19 cellular contexts compared by ENCODE assay signal in the genomic region with DNA sequence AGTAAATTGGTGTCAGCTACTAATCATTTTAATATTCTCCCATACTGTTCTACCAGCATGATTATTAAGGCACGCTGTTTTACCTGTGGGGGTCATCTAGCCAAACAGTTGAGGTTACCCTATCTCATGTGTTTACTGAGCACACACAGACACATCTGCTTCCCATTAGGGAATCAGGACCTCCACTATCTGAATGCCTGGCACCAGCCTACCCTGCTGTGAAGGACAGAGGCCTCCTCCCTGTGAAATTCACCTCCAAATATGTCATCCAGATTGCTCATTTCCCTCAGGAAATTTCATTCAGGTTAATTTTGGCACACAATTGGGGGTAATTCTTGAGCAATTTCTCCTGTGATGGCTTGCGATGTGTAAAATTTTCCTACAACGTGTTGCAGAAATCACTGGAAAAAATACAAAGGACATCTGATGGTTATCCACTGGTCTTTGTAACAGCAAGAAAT.
A peak's percentile ranks its signal among the peaks of the same experiment; 100 is the strongest.
DNase-seq lines count a peak whose midpoint lies in the region; ATAC-seq, FAIRE-seq and TF ChIP-seq lines count a peak whose summit lies in the region.
"Had no signal": no experiment of that assay in that cellular context is flagged by ENCODE, and none has a peak within 500 bp of the region (broad histone marks: within the 10 kb centered on the region; RNA-seq: fewer than 3 reads in every experiment).

No MANE protein-coding gene starts in this region.

- 74% methylated on average over 3 of the region's 3 CpGs for WGBS in mammary epithelial cell (ENCODE audit: low coverage, missing lambda C conversion rate)
- WGBS in HepG2 (ENCODE audit: low lambda C conversion rate), result 59% methylated on average over 3 of the region's 3 CpGs

- H3K4me1 Mint-ChIP-seq in MCF 10A (ENCODE audit: insufficient read depth, unreplicated experiment), result peaks cover 8% of the 10 kb centered on the region
- no peaks in the 10 kb centered on the region for H3K4me1 Mint-ChIP-seq in naive thymus-derived CD4-positive, alpha-beta T cell
- H3K4me1 Mint-ChIP-seq: memory B cell, nephron had no signal

- no peaks in the 10 kb centered on the region for H3K27me3 Mint-ChIP-seq in MCF 10A (ENCODE audit: insufficient read depth, unreplicated experiment)
- peaks cover under 1 to 10% (median 5%) of the 10 kb centered on the region in 5 donors for H3K27me3 Mint-ChIP-seq in naive thymus-derived CD4-positive, alpha-beta T cell

- peak; percentile 79 for ATAC-seq in HepG2
- ATAC-seq in naive thymus-derived CD4-positive, alpha-beta T cell, result no peak

- no peak overlapping the region for H3K27ac Mint-ChIP-seq in MCF 10A (ENCODE audit: low read depth, unreplicated experiment)
- H3K27ac Mint-ChIP-seq in naive thymus-derived CD4-positive, alpha-beta T cell, result no peak overlapping the region
- H3K27ac Mint-ChIP-seq: memory B cell, nephron had no signal

- H3K4me3 Mint-ChIP-seq in MCF 10A (ENCODE audit: unreplicated experiment), result no peak overlapping the region
- H3K4me3 Mint-ChIP-seq in naive thymus-derived CD4-positive, alpha-beta T cell, result no peak overlapping the region
- H3K4me3 Mint-ChIP-seq: memory B cell had no signal

- FAIRE-seq in HepG2 (lab: Jason Lieb, UNC), result no peak
- FAIRE-seq: astrocyte had no signal

- H3K36me3 Mint-ChIP-seq in MCF 10A (ENCODE audit: insufficient read depth, unreplicated experiment), result no peaks in the 10 kb centered on the region
- no peaks in the 10 kb centered on the region for H3K36me3 Mint-ChIP-seq in naive thymus-derived CD4-positive, alpha-beta T cell
- H3K36me3 Mint-ChIP-seq: memory B cell had no signal

- intact Hi-C loops in MCF 10A (cut with micrococcal nuclease) (loop anchor here (5.0 kb wide), 2 partner anchors 148 to 682 kb away; no protein-coding TSS in a partner anchor), mammary epithelial cell (cut with micrococcal nuclease) (loop anchor here (5.0 kb wide), 2 partner anchors 148 to 682 kb away; no protein-coding TSS in a partner anchor), HepG2 (cut with micrococcal nuclease; ENCODE audit: unreplicated experiment) (no loop called here), vagina (cut with DNase I) (no loop called here)
- intact Hi-C loops in naive thymus-derived CD4-positive, alpha-beta T cell (cut with micrococcal nuclease), result no loop called here

- H3K9ac ChIP-seq in mammary epithelial cell (ENCODE audit: insufficient read depth, low read length) (no peak overlapping the region), HepG2 (ENCODE audit: insufficient read depth, low read depth, low read length) (no peak overlapping the region)

- in situ Hi-C loops in mammary epithelial cell (cut with MboI; ENCODE audit: low sequenced_read_pairs in 2 of 2) (loop anchor here (5.0 to 10.0 kb wide), 3 partner anchors 122 to 210 kb away; no protein-coding TSS in a partner anchor), HepG2 (cut with HindIII; ENCODE audit: extremely low pct_ligation_motif_present, low pct_unique_long_range_greater_than_20kb) (no loop called here)

- H3K9me3 ChIP-seq in mammary epithelial cell (replicated peaks; ENCODE audit: insufficient read depth, low read length) (no peaks in the 10 kb centered on the region), HepG2 (ENCODE audit: low read length) (no peaks in the 10 kb centered on the region), vagina (no peaks in the 10 kb centered on the region)
- H3K9me3 ChIP-seq in naive thymus-derived CD4-positive, alpha-beta T cell (ENCODE audit: control insufficient read depth in 2 of 3, low read length in 3 of 3), result no peaks in the 10 kb centered on the region
- H3K9me3 ChIP-seq: thyroid gland had no signal

- BruUV-seq in MCF 10A (replicated peaks; lab: Mats Ljungman, UMichigan) (no TSS peak), mammary epithelial cell (replicated peaks; lab: Mats Ljungman, UMichigan) (no TSS peak), HepG2 (replicated peaks; lab: Mats Ljungman, UMichigan) (no TSS peak)

- POLR2A ChIA-PET in MCF 10A (lab: Yijun Ruan, JAX) (interaction anchor here (0.7 kb wide), 1 partner anchor 13 kb away, joined by 3 read pairs; no protein-coding TSS in a partner anchor), HepG2 (lab: Yijun Ruan, JAX) (no interaction called here)
- POLR2A ChIA-PET in naive thymus-derived CD4-positive, alpha-beta T cell (lab: Charles Lee), result no interaction called here

- dilution Hi-C loops in mammary epithelial cell (cut with HindIII; ENCODE audit: low sequenced_read_pairs), result loop anchor here (5.0 kb wide), 1 partner anchor 77 kb away; no protein-coding TSS in a partner anchor

- TF ChIP-seq EP300 in HepG2 (IDR thresholded peaks at IDR 0.05; ENCODE audit: low read depth in 2 of 2, low read length in 2 of 2) (no peak), HepG2 (CRISPR knock-in tag; IDR thresholded peaks at IDR 0.05; ENCODE audit: borderline replicate concordance) (no peak)

- peaks cover 10% of the 10 kb centered on the region for H3K4me1 ChIP-seq in mammary epithelial cell (ENCODE audit: insufficient read depth, low read length)
- H3K4me1 ChIP-seq in HepG2 (ENCODE audit: insufficient read depth, low read length), result peaks cover 85% of the 10 kb centered on the region
- peaks cover 19% of the 10 kb centered on the region for H3K4me1 ChIP-seq in vagina
- no peaks in the 10 kb centered on the region for H3K4me1 ChIP-seq in naive thymus-derived CD4-positive, alpha-beta T cell (ENCODE audit: control insufficient read depth in 2 of 2, insufficient read depth in 2 of 2, low read length in 2 of 2)
- H3K4me1 ChIP-seq: thyroid gland had no signal

- H4K20me1 ChIP-seq in mammary epithelial cell (ENCODE audit: insufficient read depth, low read length) (no peaks in the 10 kb centered on the region), HepG2 (ENCODE audit: insufficient read depth, low read length) (no peaks in the 10 kb centered on the region)

- H2AFZ ChIP-seq in mammary epithelial cell (ENCODE audit: low read depth, low read length), result no peak overlapping the region
- H2AFZ ChIP-seq in HepG2 (ENCODE audit: low read length), result no peak overlapping the region

- no peak overlapping the region for H3K4me2 ChIP-seq in mammary epithelial cell (ENCODE audit: insufficient read depth, low read depth, low read length)
- peak overlapping the region; percentile 50 for H3K4me2 ChIP-seq in HepG2 (ENCODE audit: low read depth, low read length)

- no peak for TF ChIP-seq RAD21 in HepG2 (CRISPR knock-in tag; IDR thresholded peaks at IDR 0.05)

- DNase-seq in MCF 10A (ENCODE audit: unreplicated experiment), result peak; percentile 37
- no peak for DNase-seq in mammary epithelial cell
- peak; percentile 92 to 98 for DNase-seq in dermis microvascular lymphatic vessel endothelial cell (ENCODE audit: low read depth in 2 of 2)
- DNase-seq in HepG2 (ENCODE audit: low spot score), result peak; percentile 24
- peak in 1 of 2 donors; percentile 65 for DNase-seq in vagina (ENCODE audit: extremely low spot score in 2 of 2)
- DNase-seq in naive thymus-derived CD4-positive, alpha-beta T cell, result no peak
- no peak for DNase-seq in kidney tubule cell (ENCODE audit: low spot score)
- no peak for DNase-seq in NCI-H510A (lab: John Stamatoyannopoulos, UW)
- DNase-seq: ACHN; activated CD4-positive, alpha-beta T cell treated with anti-CD3 and anti-CD28 coated beads, Interleukin-2, amount 50 U/mL, for 48 hours; activated naive CD4-positive, alpha-beta T cell treated with anti-CD3 and anti-CD28 coated beads, Interleukin-2, amount 50 U/mL, for 16 hours; activated T-cell treated with anti-CD3 and anti-CD28 coated beads for 4 hours; Karpas-422; NCI-H1105 treated with DMSO at 0.1 percent for 48 hours; stimulated activated CD4-positive, alpha-beta T cell treated with anti-CD3 and anti-CD28 coated beads, Interleukin-12 subunit alpha, Interleukin-12 subunit beta, amount 100 ng/mL, for 4 hours had no signal

- TF ChIP-seq POLR2A in HepG2 (IDR thresholded peaks at IDR 0.05; ENCODE audit: insufficient read depth in 1 of 2, low read depth in 2 of 2, low read length in 2 of 2), result no peak
- TF ChIP-seq POLR2A in vagina (IDR thresholded peaks at IDR 0.05), result no peak

- H3K36me3 ChIP-seq in mammary epithelial cell (ENCODE audit: insufficient read depth, low read length) (no peaks in the 10 kb centered on the region), HepG2 (replicated peaks in 1 of 2; ENCODE audit: control insufficient read depth in 1 of 2, insufficient read depth in 2 of 2, low read length in 2 of 2) (no peaks in the 10 kb centered on the region), vagina (no peaks in the 10 kb centered on the region)
- no peaks in the 10 kb centered on the region for H3K36me3 ChIP-seq in naive thymus-derived CD4-positive, alpha-beta T cell (ENCODE audit: control insufficient read depth in 2 of 3, insufficient read depth in 3 of 3, low read length in 3 of 3)
- H3K36me3 ChIP-seq: thyroid gland had no signal

- H3K27ac ChIP-seq in mammary epithelial cell (ENCODE audit: insufficient read depth, low read depth, low read length) (no peak overlapping the region), HepG2 (ENCODE audit: extremely low read length, insufficient read depth, low read length) (peak overlapping the region; percentile 23), vagina (peak overlapping the region; percentile 49)
- H3K27ac ChIP-seq in naive thymus-derived CD4-positive, alpha-beta T cell (ENCODE audit: low read depth, low read length), result no peak overlapping the region

- TF ChIP-seq CTCF in MCF 10A (IDR thresholded peaks at IDR 0.05; ENCODE audit: unreplicated experiment), result no peak
- no peak for TF ChIP-seq CTCF in mammary epithelial cell (conservative IDR thresholded peaks at IDR 0.05 in 1 of 2, IDR thresholded peaks at IDR 0.05 in 1 of 2; ENCODE audit: extremely low read depth in 1 of 2, insufficient read depth in 1 of 2, low read depth in 1 of 2, low read length in 2 of 2)
- TF ChIP-seq CTCF in HepG2 (CRISPR knock-in tag; IDR thresholded peaks at IDR 0.05), result no peak
- no peak for TF ChIP-seq CTCF in vagina (IDR thresholded peaks at IDR 0.05)

- H3K9me3 Mint-ChIP-seq in MCF 10A (ENCODE audit: unreplicated experiment), result no peaks in the 10 kb centered on the region
- H3K9me3 Mint-ChIP-seq in naive thymus-derived CD4-positive, alpha-beta T cell, result no peaks in the 10 kb centered on the region
- H3K9me3 Mint-ChIP-seq: memory B cell, nephron had no signal

- CTCF ChIA-PET in MCF 10A (lab: Yijun Ruan, JAX), result interaction anchor here (4.3 to 5.0 kb wide), 2 partner anchors 79 to 82 kb away, joined by 17 to 73 read pairs; no protein-coding TSS in a partner anchor
- CTCF ChIA-PET in mammary epithelial cell (lab: Charles Lee; ENCODE audit: low non-redundant PET), result no interaction called here
- CTCF ChIA-PET in HepG2 (lab: Yijun Ruan, JAX; ENCODE audit: low intra/inter-chr PET ratio, low total read pairs), result no interaction called here
- CTCF ChIA-PET in naive thymus-derived CD4-positive, alpha-beta T cell (lab: Charles Lee), result no interaction called here

- no peak overlapping the region for H3K4me3 ChIP-seq in mammary epithelial cell (replicated peaks in 1 of 3; ENCODE audit: insufficient read depth in 1 of 3, low read depth in 2 of 3, low read length in 3 of 3)
- no peak overlapping the region; a peak in 1 of 6 replicates for H3K4me3 ChIP-seq in HepG2 (replicated peaks in 1 of 3; ENCODE audit: insufficient read depth in 1 of 3, low read depth in 2 of 3, low read length in 3 of 3)
- H3K4me3 ChIP-seq in vagina, result no peak overlapping the region
- no peak overlapping the region for H3K4me3 ChIP-seq in naive thymus-derived CD4-positive, alpha-beta T cell (ENCODE audit: low read length)
- H3K4me3 ChIP-seq: thyroid gland had no signal

- H3K27me3 ChIP-seq in mammary epithelial cell (ENCODE audit: insufficient read depth, low read length) (no peaks in the 10 kb centered on the region), HepG2 (ENCODE audit: control insufficient read depth in 1 of 2, insufficient read depth in 2 of 2, low read length in 2 of 2) (no peaks in the 10 kb centered on the region), vagina (no peaks in the 10 kb centered on the region)
- peaks cover 0 to 4% of the 10 kb centered on the region in 2 donors for H3K27me3 ChIP-seq in naive thymus-derived CD4-positive, alpha-beta T cell (ENCODE audit: control insufficient read depth in 2 of 2, insufficient read depth in 2 of 2, low read length in 2 of 2)
- H3K27me3 ChIP-seq: thyroid gland had no signal

- H3K79me2 ChIP-seq in mammary epithelial cell (ENCODE audit: insufficient read depth, low read length) (no peaks in the 10 kb centered on the region), HepG2 (ENCODE audit: insufficient read depth, low read length) (no peaks in the 10 kb centered on the region)

Comparison
In these comparisons a context has a peak if more than half of its experiments do, and no peak if none do; other contexts are left out.
1. DNase-seq: peak in MCF 10A (single experiment), dermis microvascular lymphatic vessel endothelial cell (2 of 2) and HepG2 (single experiment); none in mammary epithelial cell (single experiment), naive thymus-derived CD4-positive, alpha-beta T cell (0 of 9), kidney tubule cell (single experiment) and NCI-H510A (single experiment).
2. H3K27ac ChIP-seq: peak in HepG2 (single experiment) and vagina (single experiment); none in mammary epithelial cell (single experiment) and naive thymus-derived CD4-positive, alpha-beta T cell (single experiment).
3. intact Hi-C loops: an anchor here in MCF 10A (5.0 kb wide) and mammary epithelial cell (5.0 kb wide); none called in HepG2, vagina and naive thymus-derived CD4-positive, alpha-beta T cell.